In genomic region chr20:5127204-5127858, GRCh38 we compare ENCODE assay signal across 1 cellular context.
A peak's percentile ranks its signal among the peaks of the same experiment; 100 is the strongest.
TF ChIP-seq lines count a peak whose summit lies in the region.

No MANE protein-coding gene starts in this region.

TF ChIP-seq in SK-N-SH, 30 proteins besides CTCF, POLR2A, EP300 and RAD21 (continued from another document):
- TF ChIP-seq NFIC (IDR thresholded peaks at IDR 0.05; ENCODE audit: borderline replicate concordance) (no peak), TAF1 (IDR thresholded peaks at IDR 0.05; ENCODE audit: borderline replicate concordance, low read depth, low read length) (no peak), FOXJ3 (CRISPR knock-in tag; IDR thresholded peaks at IDR 0.05) (no peak), TCF12 (IDR thresholded peaks at IDR 0.05) (no peak), YY1 (IDR thresholded peaks at IDR 0.05; ENCODE audit: low read depth) (peak; percentile 86), USF1 (IDR thresholded peaks at IDR 0.05; ENCODE audit: borderline replicate concordance, low read depth) (no peak), PBX3 (IDR thresholded peaks at IDR 0.05) (no peak), NRF1 (IDR thresholded peaks at IDR 0.05; ENCODE audit: low read depth, low read length) (no peak), FOXM1 (IDR thresholded peaks at IDR 0.05; ENCODE audit: low read depth) (no peak), MEF2A (IDR thresholded peaks at IDR 0.05; ENCODE audit: borderline replicate concordance, low read depth) (no peak), SIN3A (IDR thresholded peaks at IDR 0.05; ENCODE audit: borderline replicate concordance, low read depth, low read length) (0 out of 2 replicates have a peak, but pooled peaks have one; percentile 18), MXI1 (IDR thresholded peaks at IDR 0.05; ENCODE audit: low read depth, low read length) (no peak), RFX5 (IDR thresholded peaks at IDR 0.05; ENCODE audit: low read length) (no peak)
- TF ChIP-seq, protein P1, sequence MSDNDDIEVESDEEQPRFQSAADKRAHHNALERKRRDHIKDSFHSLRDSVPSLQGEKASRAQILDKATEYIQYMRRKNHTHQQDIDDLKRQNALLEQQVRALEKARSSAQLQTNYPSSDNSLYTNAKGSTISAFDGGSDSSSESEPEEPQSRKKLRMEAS (IDR thresholded peaks at IDR 0.05; ENCODE audit: low read depth): no peak
- TF ChIP-seq, protein P2, sequence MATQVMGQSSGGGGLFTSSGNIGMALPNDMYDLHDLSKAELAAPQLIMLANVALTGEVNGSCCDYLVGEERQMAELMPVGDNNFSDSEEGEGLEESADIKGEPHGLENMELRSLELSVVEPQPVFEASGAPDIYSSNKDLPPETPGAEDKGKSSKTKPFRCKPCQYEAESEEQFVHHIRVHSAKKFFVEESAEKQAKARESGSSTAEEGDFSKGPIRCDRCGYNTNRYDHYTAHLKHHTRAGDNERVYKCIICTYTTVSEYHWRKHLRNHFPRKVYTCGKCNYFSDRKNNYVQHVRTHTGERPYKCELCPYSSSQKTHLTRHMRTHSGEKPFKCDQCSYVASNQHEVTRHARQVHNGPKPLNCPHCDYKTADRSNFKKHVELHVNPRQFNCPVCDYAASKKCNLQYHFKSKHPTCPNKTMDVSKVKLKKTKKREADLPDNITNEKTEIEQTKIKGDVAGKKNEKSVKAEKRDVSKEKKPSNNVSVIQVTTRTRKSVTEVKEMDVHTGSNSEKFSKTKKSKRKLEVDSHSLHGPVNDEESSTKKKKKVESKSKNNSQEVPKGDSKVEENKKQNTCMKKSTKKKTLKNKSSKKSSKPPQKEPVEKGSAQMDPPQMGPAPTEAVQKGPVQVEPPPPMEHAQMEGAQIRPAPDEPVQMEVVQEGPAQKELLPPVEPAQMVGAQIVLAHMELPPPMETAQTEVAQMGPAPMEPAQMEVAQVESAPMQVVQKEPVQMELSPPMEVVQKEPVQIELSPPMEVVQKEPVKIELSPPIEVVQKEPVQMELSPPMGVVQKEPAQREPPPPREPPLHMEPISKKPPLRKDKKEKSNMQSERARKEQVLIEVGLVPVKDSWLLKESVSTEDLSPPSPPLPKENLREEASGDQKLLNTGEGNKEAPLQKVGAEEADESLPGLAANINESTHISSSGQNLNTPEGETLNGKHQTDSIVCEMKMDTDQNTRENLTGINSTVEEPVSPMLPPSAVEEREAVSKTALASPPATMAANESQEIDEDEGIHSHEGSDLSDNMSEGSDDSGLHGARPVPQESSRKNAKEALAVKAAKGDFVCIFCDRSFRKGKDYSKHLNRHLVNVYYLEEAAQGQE (IDR thresholded peaks at IDR 0.05; ENCODE audit: low read depth, low read length): no peak
TF ChIP-seq in SK-N-SH: peak in this region for 2.
